In genomic region chr22:21943571-21944448, GRCh38 we compare ENCODE assay signal across 14 cellular contexts. TPM values are rescaled to one million over a fixed set of nuclear protein-coding genes. Genes with fewer than 3 reads are reported as not detected.
A peak's percentile ranks its signal among the peaks of the same experiment; 100 is the strongest.
DNase-seq lines count a peak whose midpoint lies in the region; ATAC-seq and TF ChIP-seq lines count a peak whose summit lies in the region.
"Had no signal": no experiment of that assay in that cellular context is flagged by ENCODE, and none has a peak within 500 bp of the region (broad histone marks: within the 10 kb centered on the region; RNA-seq: fewer than 3 reads in every experiment).

No MANE protein-coding gene starts in this region.

- H3K4me3 ChIP-seq in NT2/D1 (ENCODE audit: insufficient read length, low read depth) (no peak overlapping the region), gastroesophageal sphincter (no peak overlapping the region), skeletal muscle tissue (ENCODE audit: low read length in 3 of 3) (no peak overlapping the region)
- H3K4me3 ChIP-seq: hepatocyte had no signal

- H3K9me3 ChIP-seq in NT2/D1 (ENCODE audit: insufficient read depth, low read length), result no peaks in the 10 kb centered on the region; the same call in 1 of the 2 replicates
- H3K9me3 ChIP-seq in gastroesophageal sphincter, result no peaks in the 10 kb centered on the region
- H3K9me3 ChIP-seq in skeletal muscle tissue (ENCODE audit: control insufficient read depth in 3 of 3, low read length in 3 of 3), result no peaks in the 10 kb centered on the region

- no peak for ATAC-seq in gastroesophageal sphincter
- ATAC-seq in left colon, result no peak
- ATAC-seq: stimulated activated naive CD8-positive, alpha-beta T cell treated with anti-CD3 and anti-CD28 coated beads, Interleukin-15, Interleukin-2, amounts not matched to agents 100 U/mL and 50 U/mL, for 24 hours had no signal

- DNase-seq in EH (ENCODE audit: low read depth) (peak; percentile 37), NT2/D1 (ENCODE audit: low read depth, low spot score) (no peak), amniotic stem cell (lab: John Stamatoyannopoulos, UW) (no peak), iPS-NIHi11 (ENCODE audit: low spot score) (no peak), left colon (no peak), D341Med (ENCODE audit: low spot score) (no peak)
- DNase-seq: activated T-cell treated with anti-CD3 and anti-CD28 coated beads, Interleukin-2, amount 50 U/mL, for 48 hours; aorta; CD4-positive, alpha-beta memory T cell; NCI-H2029; stimulated activated naive CD8-positive, alpha-beta T cell treated with anti-CD3 and anti-CD28 coated beads, Interleukin-15, Interleukin-2, amounts not matched to agents 100 U/mL and 50 U/mL, for 24 hours had no signal

- H3K27me3 ChIP-seq in NT2/D1 (ENCODE audit: insufficient read depth, insufficient read length), result no peaks in the 10 kb centered on the region
- no peaks in the 10 kb centered on the region for H3K27me3 ChIP-seq in gastroesophageal sphincter
- no peaks in the 10 kb centered on the region for H3K27me3 ChIP-seq in skeletal muscle tissue (ENCODE audit: control insufficient read depth in 3 of 3, insufficient read depth in 3 of 3, low read length in 3 of 3)
- H3K27me3 ChIP-seq: hepatocyte had no signal

- H3K36me3 ChIP-seq in NT2/D1 (ENCODE audit: insufficient read depth, insufficient read length, low read length), result peaks cover 47% of the 10 kb centered on the region
- H3K36me3 ChIP-seq in gastroesophageal sphincter, result peaks cover 0 to 41% of the 10 kb centered on the region in 2 donors
- H3K36me3 ChIP-seq in skeletal muscle tissue (ENCODE audit: control insufficient read depth in 3 of 3, insufficient read depth in 3 of 3, low read length in 3 of 3), result peaks cover 15 to 23% (median 16%) of the 10 kb centered on the region in 3 donors

- H3K9ac ChIP-seq in NT2/D1 (ENCODE audit: insufficient read length, low read depth) (peak overlapping the region; percentile 21), skeletal muscle tissue (ENCODE audit: low read depth in 1 of 3, low read length in 3 of 3) (peak overlapping the region in 2 of 3 donors; percentile 25 to 51)

- peak overlapping the region in 3 of 4 donors; percentile 93 to 97 (median 96) for H3K27ac ChIP-seq in gastroesophageal sphincter
- H3K27ac ChIP-seq in skeletal muscle tissue (ENCODE audit: low read depth, low read length), result peak overlapping the region; percentile 49
- H3K27ac ChIP-seq: hepatocyte had no signal

- TF ChIP-seq EP300 in gastroesophageal sphincter (IDR thresholded peaks at IDR 0.05), result no peak

- WGBS in gastroesophageal sphincter (ENCODE audit: low coverage in 1 of 2), 2 donors, result 89 to 93% methylated on average over 7 to 12 of the region's 18 CpGs

- intact Hi-C loops in left colon (cut with DNase I, micrococcal nuclease), result loop anchor here in 1 of 2 donors (10.0 kb wide), 1 partner anchor 229 kb away; no protein-coding TSS in a partner anchor

- no peak for TF ChIP-seq CTCF in gastroesophageal sphincter (IDR thresholded peaks at IDR 0.05)

- H3K4me1 ChIP-seq in NT2/D1 (ENCODE audit: insufficient read depth, insufficient read length), result peaks cover 2% of the 10 kb centered on the region
- peaks cover 0 to 98% (median 62%) of the 10 kb centered on the region in 3 donors for H3K4me1 ChIP-seq in gastroesophageal sphincter
- peaks cover 89 to 95% (median 94%) of the 10 kb centered on the region in 3 donors for H3K4me1 ChIP-seq in skeletal muscle tissue (ENCODE audit: control insufficient read depth in 3 of 3, insufficient read depth in 3 of 3, low read length in 3 of 3)

- no peak for TF ChIP-seq POLR2A in gastroesophageal sphincter (IDR thresholded peaks at IDR 0.05)

RNA-seq across cellular contexts. Expression of gene PPM1F, which starts 8.8 kb away (rescaled TPM):
- 10 to 100 TPM; 22.9 to 78.0 (median 36.8) TPM for total RNA-seq in gastroesophageal sphincter
- 38.6 TPM for total RNA-seq in skeletal muscle tissue
- 10 to 100 TPM; 12.1 to 13.0 TPM for total RNA-seq in left colon

RNA-seq across cellular contexts. Expression of gene TOP3B, which starts 38.8 kb away (rescaled TPM):
- total RNA-seq in gastroesophageal sphincter, result 10 to 100 TPM in 3 of 4 donors, 1 to 10 TPM in 1; 8.9 to 24.9 (median 18.6) TPM
- total RNA-seq in skeletal muscle tissue, result 14.1 TPM
- total RNA-seq in left colon, result 10 to 100 TPM; 25.3 to 33.2 TPM
